Comparison of ENCODE assay signal across 27 cellular contexts in genomic region chr13:59570204-59570603, GRCh38.
"Had no signal": no experiment of that assay in that cellular context is flagged by ENCODE, and none has a peak within 500 bp of the region (broad histone marks: within the 10 kb centered on the region; RNA-seq: fewer than 3 reads in every experiment).

No MANE protein-coding gene starts in this region.

- H3K4me3 ChIP-seq: left lung, lower lobe of right lung, pancreas, prostate gland, sigmoid colon, spleen, tibial nerve, vagina had no signal

- H3K4me1 Mint-ChIP-seq: immature natural killer cell; nephron; stimulated activated naive CD8-positive, alpha-beta T cell treated with anti-CD3 and anti-CD28 coated beads, Interleukin-15, amount 100 ng/mL, for 72 hours had no signal

- H3K36me3 Mint-ChIP-seq: immature natural killer cell; stimulated activated effector memory CD8-positive, alpha-beta T cell treated with anti-CD3 and anti-CD28 coated beads, Interleukin-12 subunit alpha, Interleukin-12 subunit beta, amount 100 ng/mL, for 72 hours had no signal

- H3K36me3 ChIP-seq: left lung, lower lobe of right lung, pancreas, prostate gland, sigmoid colon, spleen, tibial nerve, vagina had no signal

- H3K4me1 ChIP-seq: left lung, lower lobe of right lung, pancreas, prostate gland, sigmoid colon, tibial nerve, vagina had no signal

- H3K27me3 Mint-ChIP-seq: type B pancreatic cell had no signal

- ATAC-seq: left colon; left lung; lower lobe of right lung; naive thymus-derived CD8-positive, alpha-beta T cell; pancreas; right cardiac atrium; stimulated activated effector memory CD8-positive, alpha-beta T cell treated with anti-CD3 and anti-CD28 coated beads, Interleukin-12 subunit alpha, Interleukin-12 subunit beta, amount 100 ng/mL, for 72 hours; stimulated activated naive CD8-positive, alpha-beta T cell treated with anti-CD3 and anti-CD28 coated beads, Interleukin-15, amount 100 ng/mL, for 72 hours had no signal

- DNase-seq: immature natural killer cell; kidney; left colon; left lung; lower lobe of right lung; mammary epithelial cell; mesenchymal stem cell; naive thymus-derived CD8-positive, alpha-beta T cell; nucleus accumbens; pancreas; posterior cingulate gyrus; retina; right cardiac atrium; sigmoid colon; small intestine; spleen; stimulated activated CD4-positive, alpha-beta T cell treated with anti-CD3 and anti-CD28 coated beads, Interleukin-4, amount 100 ng/mL, for 24 hours; stimulated activated naive CD4-positive, alpha-beta T cell treated with Interleukin-2 at 50 U/mL for 16 hours; stimulated activated naive CD8-positive, alpha-beta T cell treated with anti-CD3 and anti-CD28 coated beads, Interleukin-15, amount 100 ng/mL, for 72 hours; substantia nigra had no signal

- H3K27me3 ChIP-seq: left lung, pancreas, sigmoid colon, spleen, tibial nerve, vagina had no signal

- H3K27ac Mint-ChIP-seq: immature natural killer cell; nephron; stimulated activated effector memory CD8-positive, alpha-beta T cell treated with anti-CD3 and anti-CD28 coated beads, Interleukin-12 subunit alpha, Interleukin-12 subunit beta, amount 100 ng/mL, for 72 hours; stimulated activated naive CD8-positive, alpha-beta T cell treated with anti-CD3 and anti-CD28 coated beads, Interleukin-15, amount 100 ng/mL, for 72 hours; type B pancreatic cell had no signal

- H3K9me3 ChIP-seq: lower lobe of right lung, pancreas, prostate gland, sigmoid colon, vagina had no signal

- H3K4me3 Mint-ChIP-seq: immature natural killer cell; naive thymus-derived CD8-positive, alpha-beta T cell; nephron; neural crest cell; stimulated activated effector memory CD8-positive, alpha-beta T cell treated with anti-CD3 and anti-CD28 coated beads, Interleukin-12 subunit alpha, Interleukin-12 subunit beta, amount 100 ng/mL, for 72 hours; stimulated activated naive CD8-positive, alpha-beta T cell treated with anti-CD3 and anti-CD28 coated beads, Interleukin-15, amount 100 ng/mL, for 72 hours; type B pancreatic cell had no signal

- H3K27ac ChIP-seq: left lung, lower lobe of right lung, pancreas, prostate gland, sigmoid colon, spleen, tibial nerve, vagina had no signal
